Comparison of ENCODE assay signal across 21 cellular contexts in the genomic region with DNA sequence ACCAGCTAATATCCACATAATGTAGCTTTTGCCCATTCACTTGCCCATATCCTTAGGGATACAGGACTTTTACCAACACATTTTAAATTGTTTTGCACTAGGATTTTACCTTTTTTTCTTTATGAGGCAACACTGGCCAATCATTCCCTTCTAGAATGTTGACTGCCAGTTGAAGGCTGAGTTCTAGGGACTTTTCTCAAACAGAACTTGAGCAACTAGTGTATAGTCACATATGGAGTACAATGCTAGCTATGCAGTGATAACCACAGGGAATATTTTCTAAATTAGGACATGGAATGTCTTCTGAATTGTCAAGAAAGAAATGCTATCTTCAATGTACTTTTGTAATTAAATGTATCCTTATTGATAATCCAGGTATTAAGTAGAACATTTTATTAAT.
DNase-seq lines count a peak whose midpoint lies in the region; ATAC-seq and TF ChIP-seq lines count a peak whose summit lies in the region.
"Had no signal": no experiment of that assay in that cellular context is flagged by ENCODE, and none has a peak within 500 bp of the region (broad histone marks: within the 10 kb centered on the region; RNA-seq: fewer than 3 reads in every experiment).

No MANE protein-coding gene starts in this region.

- H3K27me3 Mint-ChIP-seq in HFFc6 (ENCODE audit: insufficient read depth), result no peaks in the 10 kb centered on the region
- H3K27me3 Mint-ChIP-seq in endodermal cell (ENCODE audit: insufficient read depth), result no peaks in the 10 kb centered on the region
- H3K27me3 Mint-ChIP-seq: CD4-positive, alpha-beta T cell had no signal

- H3K27ac Mint-ChIP-seq in HFFc6, result no peak overlapping the region
- no peak overlapping the region for H3K27ac Mint-ChIP-seq in endodermal cell
- H3K27ac Mint-ChIP-seq: CD4-positive, alpha-beta T cell had no signal

- DNase-seq in HFFc6 (peak; percentile 16), astrocyte of the spinal cord (ENCODE audit: low read depth, low spot score) (peak; percentile 24), fibroblast of pulmonary artery (ENCODE audit: low read depth) (peak; percentile 35), SIG-M5 (lab: John Stamatoyannopoulos, UW) (no peak), midbrain (lab: John Stamatoyannopoulos, UW) (no peak), heart right ventricle (no peak), endodermal cell (no peak)
- DNase-seq: ACHN; BE2C; CD4-positive, alpha-beta T cell; DMS153; GF-D8; NCI-H1105 treated with DMSO at 0.1 percent for 48 hours; NCI-H1694 treated with DMSO at 0.1 percent for 48 hours; NCI-H524 treated with DMSO at 0.1 percent for 48 hours; RPMI8226; SHP77 treated with DMSO at 0.1 percent for 48 hours had no signal

- no peak for ATAC-seq in heart right ventricle
- ATAC-seq: GM12878, K562, SK-N-SH treated with all-trans-retinoic acid at 6 μM for 48 hours had no signal

- H3K9ac ChIP-seq in endodermal cell (ENCODE audit: extremely low read depth, low read length, poor library complexity, severe bottlenecking), result no peak overlapping the region

- H3K27me3 ChIP-seq in heart right ventricle (no peaks in the 10 kb centered on the region), endodermal cell (ENCODE audit: control insufficient read depth, insufficient read depth, low read length, poor library complexity, severe bottlenecking) (no peaks in the 10 kb centered on the region)
- H3K27me3 ChIP-seq: BE2C had no signal

- H3K4me3 Mint-ChIP-seq in HFFc6 (no peak overlapping the region), endodermal cell (no peak overlapping the region)
- H3K4me3 Mint-ChIP-seq: CD4-positive, alpha-beta T cell had no signal

- H3K36me3 Mint-ChIP-seq in HFFc6 (ENCODE audit: low read depth) (peaks cover 11% of the 10 kb centered on the region; the same call in 1 of the 2 replicates), endodermal cell (ENCODE audit: low read depth) (peaks cover 21% of the 10 kb centered on the region)

- TF ChIP-seq CTCF in HFFc6 (IDR thresholded peaks at IDR 0.05), result no peak
- no peak for TF ChIP-seq CTCF in astrocyte of the spinal cord (IDR thresholded peaks at IDR 0.05; ENCODE audit: low read depth, low read length)
- TF ChIP-seq CTCF in fibroblast of pulmonary artery (IDR thresholded peaks at IDR 0.05; ENCODE audit: low read length, missing control alignments), result no peak
- no peak for TF ChIP-seq CTCF in heart right ventricle (IDR thresholded peaks at IDR 0.05)
- no peak for TF ChIP-seq CTCF in endodermal cell (conservative IDR thresholded peaks at IDR 0.05)

- H3K9me3 ChIP-seq in heart right ventricle (no peaks in the 10 kb centered on the region), endodermal cell (ENCODE audit: control insufficient read depth, low read length) (no peaks in the 10 kb centered on the region)
- H3K9me3 ChIP-seq: BE2C, HAP-1 had no signal

- H3K9me3 Mint-ChIP-seq in HFFc6, result no peaks in the 10 kb centered on the region
- no peaks in the 10 kb centered on the region for H3K9me3 Mint-ChIP-seq in endodermal cell
- H3K9me3 Mint-ChIP-seq: CD4-positive, alpha-beta T cell had no signal

- intact Hi-C loops in heart right ventricle (cut with DNase I), result no loop called here

- H3K27ac ChIP-seq in heart right ventricle (no peak overlapping the region), endodermal cell (ENCODE audit: low read depth, low read length) (no peak overlapping the region)

- H3K4me3 ChIP-seq in astrocyte of the spinal cord (ENCODE audit: low read depth, low read length) (no peak overlapping the region), fibroblast of pulmonary artery (replicated peaks; ENCODE audit: low read depth, low read length) (no peak overlapping the region), heart right ventricle (no peak overlapping the region), endodermal cell (ENCODE audit: low read length) (no peak overlapping the region)
- H3K4me3 ChIP-seq: GM12878, HAP-1, K562 had no signal

- H3K4me1 Mint-ChIP-seq in HFFc6 (ENCODE audit: low read depth), result peaks cover 4% of the 10 kb centered on the region; the same call in 1 of the 2 replicates
- no peaks in the 10 kb centered on the region for H3K4me1 Mint-ChIP-seq in endodermal cell

- in situ Hi-C loops in astrocyte of the spinal cord (cut with HindIII; ENCODE audit: low sequenced_read_pairs), result no loop called here

- H3K36me3 ChIP-seq in heart right ventricle (peaks cover 0 to 61% (median 8%) of the 10 kb centered on the region in 9 donors), endodermal cell (ENCODE audit: control insufficient read depth, insufficient read depth, low read length) (peaks cover 11% of the 10 kb centered on the region)

- H3K4me1 ChIP-seq in heart right ventricle, result no peaks in the 10 kb centered on the region
- H3K4me1 ChIP-seq in endodermal cell (ENCODE audit: control insufficient read depth, insufficient read depth, low read length), result no peaks in the 10 kb centered on the region
- H3K4me1 ChIP-seq: BE2C, HAP-1 had no signal

Comparison
In these comparisons a context has a peak if more than half of its experiments do, and no peak if none do; other contexts are left out.
1. DNase-seq: peak in HFFc6 (single experiment), astrocyte of the spinal cord (single experiment) and fibroblast of pulmonary artery (single experiment); none in SIG-M5 (single experiment), midbrain (single experiment), heart right ventricle (0 of 2) and endodermal cell (single experiment).